In genomic region chr12:8871067-8871466, GRCh38 we compare ENCODE assay signal across 25 cellular contexts. TPM values are rescaled to one million over a fixed set of nuclear protein-coding genes. Genes with fewer than 3 reads are reported as not detected.
DNase-seq lines count a peak whose midpoint lies in the region; ATAC-seq and TF ChIP-seq lines count a peak whose summit lies in the region.
"Had no signal": no experiment of that assay in that cellular context is flagged by ENCODE, and none has a peak within 500 bp of the region (broad histone marks: within the 10 kb centered on the region; RNA-seq: fewer than 3 reads in every experiment).

No MANE protein-coding gene starts in this region.

- no peak for DNase-seq in sciatic nerve (ENCODE audit: low spot score)
- no peak for DNase-seq in testis
- no peak for DNase-seq in stimulated activated CD4-positive, alpha-beta T cell treated with anti-CD3 and anti-CD28 coated beads, Interleukin-4, amount 100 ng/mL, for 24 hours
- DNase-seq: ACHN; BE2C; C1 segment of cervical spinal cord; CD4-positive, alpha-beta memory T cell; CD4-positive, CD25-positive, alpha-beta regulatory T cell; CD8-positive, alpha-beta memory T cell; COR-L47; DMS153; DMS53; DMS79; DND-41; EL; GDM1 had no signal

- no peak overlapping the region for H3K4me3 ChIP-seq in HEK293 (ENCODE audit: low read depth, low read length)
- no peak overlapping the region for H3K4me3 ChIP-seq in testis
- H3K4me3 ChIP-seq: BLaER1, GM12878 had no signal

- H3K36me3 ChIP-seq in HEK293 (ENCODE audit: control insufficient read depth in 2 of 2, insufficient read depth in 1 of 2, low read length in 2 of 2): no peaks in the 10 kb centered on the region
- no peaks in the 10 kb centered on the region for H3K36me3 ChIP-seq in testis (ENCODE audit: low read depth, missing control alignments)
- H3K36me3 ChIP-seq: BE2C, BLaER1 had no signal

- H3K4me1 ChIP-seq in HEK293 (ENCODE audit: control insufficient read depth, insufficient read depth, low read length) (peaks cover 3% of the 10 kb centered on the region; the same call in 1 of the 2 replicates), testis (peaks cover 5% of the 10 kb centered on the region)
- H3K4me1 ChIP-seq: BE2C, BLaER1 had no signal

- H3K27me3 ChIP-seq in testis: no peaks in the 10 kb centered on the region
- H3K27me3 ChIP-seq: BE2C, BLaER1 had no signal

- no peak for TF ChIP-seq POLR2A in testis (IDR thresholded peaks at IDR 0.05)

- ATAC-seq in sciatic nerve (peak; percentile 90), GM18868 (IDR thresholded peaks at IDR 0.05; ENCODE audit: unreplicated experiment) (no peak)
- ATAC-seq: GM12878 had no signal

- H3K9me3 ChIP-seq in HEK293 (ENCODE audit: control insufficient read depth, insufficient read depth, low read depth, low read length) (no peaks in the 10 kb centered on the region), testis (no peaks in the 10 kb centered on the region)
- H3K9me3 ChIP-seq: BE2C, BLaER1 had no signal

- no peak overlapping the region for H3K27ac ChIP-seq in HEK293 (ENCODE audit: extremely low read depth, low read depth, low read length)
- peak overlapping the region; percentile 68 to 74 for H3K27ac ChIP-seq in testis
- H3K27ac ChIP-seq: 22Rv1, BLaER1 had no signal

- CTCF ChIA-PET in HEK293 (lab: Yijun Ruan, JAX): interaction anchor here (2.6 kb wide), 1 partner anchor 11 kb away, joined by 17 read pairs; no protein-coding TSS in a partner anchor

- TF ChIP-seq CTCF in HEK293 (tag by site-specific recombination; IDR thresholded peaks at IDR 0.05) (no peak), testis (IDR thresholded peaks at IDR 0.05) (no peak)

- POLR2A ChIA-PET in HEK293 (lab: Yijun Ruan, JAX): no interaction called here

- intact Hi-C loops in sciatic nerve (cut with DNase I): no loop called here
- intact Hi-C loops in testis (cut with DNase I; ENCODE audit: low total_unique reads): no loop called here

TF ChIP-seq in HEK293, 187 proteins besides CTCF, POLR2A, EP300 and RAD21:
- TF ChIP-seq ZSCAN16 (tag by site-specific recombination; IDR thresholded peaks at IDR 0.05) (no peak), ZNF624 (tag by site-specific recombination; IDR thresholded peaks at IDR 0.05) (no peak), PRDM4 (tag by site-specific recombination; IDR thresholded peaks at IDR 0.05) (no peak), FEZF1 (tag by site-specific recombination; IDR thresholded peaks at IDR 0.05) (0 out of 2 replicates have a peak, but pooled peaks have one; percentile 8)

RNA-seq across cellular contexts. Expression of gene PHC1, which starts 43.2 kb away (rescaled TPM):
- 44.6 TPM for total RNA-seq in sciatic nerve
- total RNA-seq in testis: 100 to 1,000 TPM; 134 to 154 TPM
- polyA plus RNA-seq in testis (ENCODE audit: insufficient read depth, low read depth, low replicate concordance): 112 TPM

RNA-seq across cellular contexts. Expression of gene A2ML1, which starts 48.6 kb away (rescaled TPM):
- total RNA-seq in sciatic nerve (13.6 TPM), testis (10 to 100 TPM; 47.6 to 81.1 TPM)
- polyA plus RNA-seq in testis (ENCODE audit: insufficient read depth, low read depth, low replicate concordance): 20.0 TPM
- total RNA-seq: CD4-positive, alpha-beta memory T cell; CD4-positive, CD25-positive, alpha-beta regulatory T cell; CD8-positive, alpha-beta memory T cell; Daoy; G401; GM12878 had no signal
- polyA plus RNA-seq: AG04450; CD14-positive monocyte; CD4-positive, alpha-beta memory T cell; CD4-positive, CD25-positive, alpha-beta regulatory T cell; CD8-positive, alpha-beta memory T cell; GM12878 had no signal
